Comparison of ENCODE assay signal across 23 cellular contexts in genomic region chr1:15935056-15935950, GRCh38. TPM values are rescaled to one million over a fixed set of nuclear protein-coding genes. Genes with fewer than 3 reads are reported as not detected.
DNase-seq lines count a peak whose midpoint lies in the region; ATAC-seq, FAIRE-seq and TF ChIP-seq lines count a peak whose summit lies in the region.
"Had no signal": no experiment of that assay in that cellular context is flagged by ENCODE, and none has a peak within 500 bp of the region (broad histone marks: within the 10 kb centered on the region; RNA-seq: fewer than 3 reads in every experiment).

No MANE protein-coding gene starts in this region.

- BruUV-seq in K562 (replicated peaks; lab: Mats Ljungman, UMichigan), result no TSS peak

- H3K36me3 ChIP-seq in HEK293 (ENCODE audit: control insufficient read depth in 2 of 2, insufficient read depth in 1 of 2, low read length in 2 of 2), result peaks cover 12 to 99% of the 10 kb centered on the region in 2 experiments
- H3K36me3 ChIP-seq in K562 (ENCODE audit: control insufficient read depth, insufficient read depth, low read length), result peaks cover 99% of the 10 kb centered on the region
- H3K36me3 ChIP-seq in neuronal stem cell (replicated peaks in 1 of 2; ENCODE audit: control insufficient read depth in 2 of 2, insufficient read depth in 2 of 2, low read length in 2 of 2), result peaks cover 74 to 100% of the 10 kb centered on the region in 2 donors

- POLR2A ChIA-PET in HEK293 (lab: Yijun Ruan, JAX) (no interaction called here), K562 (lab: Yijun Ruan, JAX) (interaction anchor here (1.2 to 3.2 kb wide), 4 partner anchors 10 to 17 kb away, joined by 5 to 20 read pairs (median 10); no protein-coding TSS in a partner anchor)

- no peak overlapping the region for H2BK5ac ChIP-seq in neuronal stem cell (ENCODE audit: low read length)

- no peak for TF ChIP-seq EP300 in K562 (IDR thresholded peaks at IDR 0.05; ENCODE audit: low read length)

- peak; percentile 28; the same call in 1 of the 2 replicates for TF ChIP-seq POLR2A in K562 (conservative IDR thresholded peaks at IDR 0.05)

- H3K4me3 ChIP-seq in HEK293 (ENCODE audit: low read depth, low read length) (no peak overlapping the region), K562 (no peak overlapping the region), neuronal stem cell (ENCODE audit: low read length in 2 of 2) (peak overlapping the region in 1 of 2 donors; percentile 20)
- H3K4me3 ChIP-seq: SJSA1 had no signal

- H4K91ac ChIP-seq in neuronal stem cell (ENCODE audit: low read depth, low read length, poor library complexity), result no peak overlapping the region

- no peak overlapping the region for H3K18ac ChIP-seq in neuronal stem cell (ENCODE audit: low read length)

- H3K79me2 ChIP-seq in K562 (ENCODE audit: control insufficient read depth, insufficient read depth, low read length), result no peaks in the 10 kb centered on the region; the same call in 2 of the 3 replicates
- H3K79me2 ChIP-seq: parathyroid adenoma had no signal

- H3K4ac ChIP-seq in neuronal stem cell (ENCODE audit: low read length), result no peak overlapping the region

- FAIRE-seq in K562 (lab: Jason Lieb, UNC), result no peak
- FAIRE-seq: G401.6 had no signal

- H3K9me1 ChIP-seq in K562 (ENCODE audit: control insufficient read depth, insufficient read depth, low read length), result no peaks in the 10 kb centered on the region

- TF ChIP-seq CTCF in GM13976 (IDR thresholded peaks at IDR 0.05; ENCODE audit: borderline replicate concordance, control extremely low read depth, extremely low read depth, insufficient read depth, missing control alignments) (no peak), HEK293 (tag by site-specific recombination; IDR thresholded peaks at IDR 0.05) (no peak), K562 (IDR thresholded peaks at IDR 0.05 in 2 of 3, conservative IDR thresholded peaks at IDR 0.05 in 1 of 3; ENCODE audit: insufficient read depth in 2 of 3, low read depth in 1 of 3, low read length in 3 of 3) (no peak)

- no peaks in the 10 kb centered on the region for H4K20me1 ChIP-seq in K562 (replicated peaks; ENCODE audit: control insufficient read depth, insufficient read depth, low read length)

- H3K27me3 ChIP-seq in K562 (ENCODE audit: control insufficient read depth in 2 of 2, insufficient read depth in 2 of 2, low read length in 2 of 2) (no peaks in the 10 kb centered on the region), neuronal stem cell (ENCODE audit: control insufficient read depth in 3 of 3, insufficient read depth in 3 of 3, low read depth in 1 of 3, low read length in 3 of 3) (no peaks in the 10 kb centered on the region)
- H3K27me3 ChIP-seq: SJSA1 had no signal

- no peak for TF ChIP-seq RAD21 in K562 (CRISPR knock-in tag; conservative IDR thresholded peaks at IDR 0.05 in 1 of 2, IDR thresholded peaks at IDR 0.05 in 1 of 2)

- intact Hi-C loops in K562 (cut with micrococcal nuclease), result no loop called here

- no peak overlapping the region for H2AFZ ChIP-seq in K562 (ENCODE audit: low read depth, low read length)
- H2AFZ ChIP-seq in neuronal stem cell (ENCODE audit: low read length), result no peak overlapping the region
- H2AFZ ChIP-seq: parathyroid adenoma had no signal

- H3K9ac ChIP-seq in K562 (ENCODE audit: insufficient read depth in 1 of 2, low read depth in 2 of 2, low read length in 2 of 2) (no peak overlapping the region), neuronal stem cell (ENCODE audit: low read depth, low read length, poor library complexity) (no peak overlapping the region)
- H3K9ac ChIP-seq: parathyroid adenoma had no signal

- no peak overlapping the region for H4K8ac ChIP-seq in neuronal stem cell (ENCODE audit: low read depth, low read length)

- no peak overlapping the region for H2BK12ac ChIP-seq in neuronal stem cell (ENCODE audit: low read length)

- in situ Hi-C loops in GM13976 (cut with MboI; ENCODE audit: low sequenced_read_pairs, unreplicated experiment) (no loop called here), K562 (cut with MboI) (no loop called here)

- no peak overlapping the region for H2AK5ac ChIP-seq in neuronal stem cell (ENCODE audit: low read depth, low read length)

- H3K9me3 ChIP-seq in HEK293 (ENCODE audit: control insufficient read depth, insufficient read depth, low read depth, low read length) (no peaks in the 10 kb centered on the region), K562 (replicated peaks; ENCODE audit: control insufficient read depth, insufficient read depth, low read depth, low read length) (no peaks in the 10 kb centered on the region), neuronal stem cell (replicated peaks in 1 of 2; ENCODE audit: control insufficient read depth in 2 of 2, insufficient read depth in 1 of 2, low read depth in 1 of 2, low read length in 2 of 2) (no peaks in the 10 kb centered on the region)
- H3K9me3 ChIP-seq: SJSA1 had no signal

- H3K4me2 ChIP-seq in K562 (ENCODE audit: insufficient read depth, low read length) (no peak overlapping the region), neuronal stem cell (ENCODE audit: insufficient read depth, low read length, poor library complexity, severe bottlenecking) (no peak overlapping the region)

- H3K27ac ChIP-seq in HEK293 (ENCODE audit: extremely low read depth, low read depth, low read length) (no peak overlapping the region), K562 (ENCODE audit: extremely low read depth, low read depth, low read length) (no peak overlapping the region), neuronal stem cell (replicated peaks; ENCODE audit: low read length) (no peak overlapping the region)
- H3K27ac ChIP-seq: parathyroid adenoma, SJSA1 had no signal

- CTCF ChIA-PET in HEK293 (lab: Yijun Ruan, JAX) (no interaction called here), K562 (lab: Yijun Ruan, JAX; ENCODE audit: low intra/inter-chr PET ratio) (no interaction called here)

- H2BK120ac ChIP-seq in neuronal stem cell (ENCODE audit: low read depth, low read length), result no peak overlapping the region

- H3K79me1 ChIP-seq in neuronal stem cell (ENCODE audit: low read depth, low read length), result peaks cover 5% of the 10 kb centered on the region

- peak overlapping the region; percentile 11 for H3K23ac ChIP-seq in neuronal stem cell (ENCODE audit: low read depth, low read length, poor library complexity)

- 96% methylated on average over 27 of the region's 29 CpGs for WGBS in K562 (ENCODE audit: insufficient coverage, low coverage, missing lambda C conversion rate)
- no CpG with 5 or more reads among the region's 29 CpGs for WGBS in neuronal stem cell (ENCODE audit: extremely low coverage in 2 of 2, insufficient read length in 2 of 2, insufficient replicate concordance in 1 of 2), 2 donors

- H2BK15ac ChIP-seq in neuronal stem cell (ENCODE audit: low read length), result no peak overlapping the region

- H3K4me1 ChIP-seq in HEK293 (ENCODE audit: control insufficient read depth, insufficient read depth, low read length), result no peaks in the 10 kb centered on the region
- 0 out of 5 replicates have a peak, but pooled peaks cover 0 to 8% of the 10 kb centered on the region in 2 experiments for H3K4me1 ChIP-seq in K562 (replicated peaks in 1 of 2; ENCODE audit: control insufficient read depth in 2 of 2, insufficient read depth in 2 of 2, low read length in 2 of 2)
- H3K4me1 ChIP-seq in neuronal stem cell (ENCODE audit: control insufficient read depth in 2 of 2, insufficient read depth in 1 of 2, low read depth in 1 of 2, low read length in 2 of 2), result no peaks in the 10 kb centered on the region

- peak; percentile 24 for DNase-seq in GM13976 (ENCODE audit: low spot score)
- no peak for DNase-seq in K562 (ENCODE audit: extremely low read depth in 1 of 4, low spot score in 3 of 4)
- DNase-seq in neuronal stem cell (ENCODE audit: low spot score), result no peak
- no peak for DNase-seq in NCI-H345 (lab: John Stamatoyannopoulos, UW)
- DNase-seq in cortex of kidney (lab: John Stamatoyannopoulos, UW), result no peak
- DNase-seq: activated CD4-positive, alpha-beta T cell treated with anti-CD3 and anti-CD28 coated beads for 4 hours; CD8-positive, alpha-beta memory T cell; effector memory CD8-positive, alpha-beta T cell; H7; IMR-90; kidney glomerular epithelial cell; mesenchymal stem cell; naive thymus-derived CD8-positive, alpha-beta T cell; NCI-H1436; NCI-H524 treated with DMSO at 0.1 percent for 48 hours; stimulated activated CD4-positive, alpha-beta T cell treated with anti-CD3 and anti-CD28 coated beads, Interleukin-15, amount 100 ng/mL, for 24 hours; stimulated activated CD8-positive, alpha-beta memory T cell treated with anti-CD3 and anti-CD28 coated beads, Interleukin-4, amount 100 ng/mL, for 48 hours had no signal

- peak overlapping the region; percentile 43 for H3K14ac ChIP-seq in neuronal stem cell (ENCODE audit: low read length)

- ATAC-seq in K562 (no peak), GM18861 (IDR thresholded peaks at IDR 0.05; ENCODE audit: unreplicated experiment) (no peak)
- ATAC-seq: effector memory CD8-positive, alpha-beta T cell; naive thymus-derived CD8-positive, alpha-beta T cell; Panc1 had no signal

TF ChIP-seq in HEK293, 187 proteins besides CTCF, POLR2A, EP300 and RAD21 (continues in another document):
- TF ChIP-seq ZNF600 (tag by site-specific recombination; IDR thresholded peaks at IDR 0.05), result peak; percentile 33; the same call in 1 of the 2 replicates
- no peak for TF ChIP-seq ZNF184 (tag by site-specific recombination; IDR thresholded peaks at IDR 0.05)

TF ChIP-seq in K562, 482 proteins besides CTCF, POLR2A, EP300 and RAD21 (continues in another document):
- TF ChIP-seq SMARCB1 (IDR thresholded peaks at IDR 0.05; ENCODE audit: insufficient read length, low read depth), result no peak
- TF ChIP-seq RFX7 (CRISPR knock-in tag; IDR thresholded peaks at IDR 0.05), result no peak
- TF ChIP-seq ZBTB1 (CRISPR knock-in tag; IDR thresholded peaks at IDR 0.05; ENCODE audit: borderline replicate concordance, low read depth), result no peak

RNA-seq across cellular contexts. Expression of gene ZBTB17, which starts 40.6 kb away (rescaled TPM):
- total RNA-seq in K562 (2011; cell fraction: chromatin; rRNA removed; ENCODE audit: low replicate concordance), result 64.2 and 253 TPM in 2 replicates
- total RNA-seq in K562 (2011; cell fraction: nucleolus; rRNA removed), result 186 and 214 TPM in 2 replicates
- total RNA-seq in K562 (2011; cell fraction: nucleoplasm; rRNA removed), result 76.0 and 95.5 TPM in 2 replicates
- total RNA-seq in K562 (2014; rRNA removed) (43.3 and 54.0 TPM in 2 replicates), K562 (2014; rRNA removed; fragmentation: Illumina TruSeq; extraction: Trizol) (10.4 and 11.0 TPM in 2 replicates), K562 (2015; rRNA removed; fragmentation: Illumina TruSeq; extraction: Trizol) (29.6 and 33.2 TPM in 2 replicates), K562 (2021) (46.5 and 53.4 TPM in 2 replicates)
- polyA plus RNA-seq in K562 (2011; rRNA removed) (43.4 and 71.1 TPM in 2 replicates), K562 (2014; fragmentation: Illumina TruSeq; extraction: Trizol) (15.1 and 31.6 TPM in 2 replicates), K562 (2014; fragmentation: Nextera tagmentation; extraction: Ambion mirVana) (1 to 10 TPM; 1.1 to 1.7 TPM), K562 (2014; rRNA removed) (50.3 and 54.1 TPM in 2 replicates)
- 56.0 and 83.7 TPM in 2 replicates for polyA plus RNA-seq in K562 (2011; cell fraction: cytosol; rRNA removed)
- polyA plus RNA-seq in K562 (2011; cell fraction: nucleus; rRNA removed), result 333 and 422 TPM in 2 replicates
- 34.3 and 57.6 TPM in 2 replicates for polyA plus RNA-seq in K562 (2012)
- 22.8 and 30.5 TPM in 2 replicates for polyA minus RNA-seq in K562 (2011; rRNA and poly(A)+ RNA removed)
- 36.4 and 38.9 TPM in 2 replicates for polyA minus RNA-seq in K562 (2011; cell fraction: cytosol; rRNA and poly(A)+ RNA removed)
- 70.3 and 82.3 TPM in 2 replicates for polyA minus RNA-seq in K562 (2011; cell fraction: nucleus; rRNA and poly(A)+ RNA removed)
- 26.5 TPM for polyA plus RNA-seq in neuronal stem cell (2013, experiment 1 of 2)
- 28.4 TPM for polyA plus RNA-seq in neuronal stem cell (2013, experiment 2 of 2)
